ENCODE assay signal across 8 cellular contexts in the genomic region with DNA sequence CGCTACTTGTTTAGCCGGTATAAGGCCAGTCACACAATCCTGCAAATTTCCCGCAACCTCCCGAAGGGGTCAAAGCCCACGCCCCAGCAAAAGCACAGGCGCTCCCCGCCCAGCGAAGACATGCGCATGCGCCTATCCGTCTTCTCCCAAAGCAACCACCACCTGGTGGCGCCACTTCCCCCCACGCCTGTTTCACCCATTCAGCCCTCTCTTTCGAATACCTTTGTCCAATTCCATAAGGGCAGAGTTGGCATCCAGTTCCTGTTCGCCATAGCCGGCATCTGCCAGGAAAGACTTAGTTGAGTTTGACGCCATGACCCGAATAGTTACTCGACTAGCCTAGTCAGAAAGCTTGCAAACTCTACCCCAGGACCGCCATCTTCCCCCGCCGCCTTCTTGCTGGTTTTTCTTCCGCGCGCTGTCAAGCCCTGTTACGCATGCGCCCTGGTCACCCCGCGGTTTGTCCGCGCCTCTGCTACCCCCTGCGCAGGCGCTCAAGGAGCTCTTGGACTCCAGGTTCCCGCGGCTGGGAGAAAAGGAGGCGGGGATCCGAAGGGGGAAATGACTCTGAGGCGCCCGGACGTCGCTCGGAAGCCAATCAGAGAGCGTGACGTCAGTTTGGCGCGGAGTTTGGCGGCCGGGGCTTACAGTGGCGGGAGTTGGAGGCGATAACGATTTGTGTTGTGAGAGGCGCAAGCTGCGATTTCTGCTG. TPM values are rescaled to one million over a fixed set of nuclear protein-coding genes. Genes with fewer than 3 reads are reported as not detected.
A peak's percentile ranks its signal among the peaks of the same experiment; 100 is the strongest.
DNase-seq lines count a peak whose midpoint lies in the region; ATAC-seq, FAIRE-seq and TF ChIP-seq lines count a peak whose summit lies in the region.

A gene with protein sequence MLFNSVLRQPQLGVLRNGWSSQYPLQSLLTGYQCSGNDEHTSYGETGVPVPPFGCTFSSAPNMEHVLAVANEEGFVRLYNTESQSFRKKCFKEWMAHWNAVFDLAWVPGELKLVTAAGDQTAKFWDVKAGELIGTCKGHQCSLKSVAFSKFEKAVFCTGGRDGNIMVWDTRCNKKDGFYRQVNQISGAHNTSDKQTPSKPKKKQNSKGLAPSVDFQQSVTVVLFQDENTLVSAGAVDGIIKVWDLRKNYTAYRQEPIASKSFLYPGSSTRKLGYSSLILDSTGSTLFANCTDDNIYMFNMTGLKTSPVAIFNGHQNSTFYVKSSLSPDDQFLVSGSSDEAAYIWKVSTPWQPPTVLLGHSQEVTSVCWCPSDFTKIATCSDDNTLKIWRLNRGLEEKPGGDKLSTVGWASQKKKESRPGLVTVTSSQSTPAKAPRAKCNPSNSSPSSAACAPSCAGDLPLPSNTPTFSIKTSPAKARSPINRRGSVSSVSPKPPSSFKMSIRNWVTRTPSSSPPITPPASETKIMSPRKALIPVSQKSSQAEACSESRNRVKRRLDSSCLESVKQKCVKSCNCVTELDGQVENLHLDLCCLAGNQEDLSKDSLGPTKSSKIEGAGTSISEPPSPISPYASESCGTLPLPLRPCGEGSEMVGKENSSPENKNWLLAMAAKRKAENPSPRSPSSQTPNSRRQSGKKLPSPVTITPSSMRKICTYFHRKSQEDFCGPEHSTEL (plus strand): TSS at position 626 of the 712 bp plus-strand sequence. CDS start 143 bp downstream, outside the sequence.
A gene with protein sequence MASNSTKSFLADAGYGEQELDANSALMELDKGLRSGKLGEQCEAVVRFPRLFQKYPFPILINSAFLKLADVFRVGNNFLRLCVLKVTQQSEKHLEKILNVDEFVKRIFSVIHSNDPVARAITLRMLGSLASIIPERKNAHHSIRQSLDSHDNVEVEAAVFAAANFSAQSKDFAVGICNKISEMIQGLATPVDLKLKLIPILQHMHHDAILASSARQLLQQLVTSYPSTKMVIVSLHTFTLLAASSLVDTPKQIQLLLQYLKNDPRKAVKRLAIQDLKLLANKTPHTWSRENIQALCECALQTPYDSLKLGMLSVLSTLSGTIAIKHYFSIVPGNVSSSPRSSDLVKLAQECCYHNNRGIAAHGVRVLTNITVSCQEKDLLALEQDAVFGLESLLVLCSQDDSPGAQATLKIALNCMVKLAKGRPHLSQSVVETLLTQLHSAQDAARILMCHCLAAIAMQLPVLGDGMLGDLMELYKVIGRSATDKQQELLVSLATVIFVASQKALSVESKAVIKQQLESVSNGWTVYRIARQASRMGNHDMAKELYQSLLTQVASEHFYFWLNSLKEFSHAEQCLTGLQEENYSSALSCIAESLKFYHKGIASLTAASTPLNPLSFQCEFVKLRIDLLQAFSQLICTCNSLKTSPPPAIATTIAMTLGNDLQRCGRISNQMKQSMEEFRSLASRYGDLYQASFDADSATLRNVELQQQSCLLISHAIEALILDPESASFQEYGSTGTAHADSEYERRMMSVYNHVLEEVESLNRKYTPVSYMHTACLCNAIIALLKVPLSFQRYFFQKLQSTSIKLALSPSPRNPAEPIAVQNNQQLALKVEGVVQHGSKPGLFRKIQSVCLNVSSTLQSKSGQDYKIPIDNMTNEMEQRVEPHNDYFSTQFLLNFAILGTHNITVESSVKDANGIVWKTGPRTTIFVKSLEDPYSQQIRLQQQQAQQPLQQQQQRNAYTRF (minus strand): TSS at position 435 of the 712 bp plus-strand sequence. CDS start 120 bp downstream, at position 315.

- H3K23ac ChIP-seq in neuronal stem cell (ENCODE audit: low read depth, low read length, poor library complexity), result peak within 1 kb of the TSS; percentile 46

- peaks cover 40% of the 10 kb centered on the region for H3K36me3 ChIP-seq in SK-N-MC (ENCODE audit: insufficient read depth, low read length)
- H3K36me3 ChIP-seq in neuronal stem cell (replicated peaks in 1 of 2; ENCODE audit: control insufficient read depth in 2 of 2, insufficient read depth in 2 of 2, low read length in 2 of 2), result peaks cover 2 to 52% of the 10 kb centered on the region in 2 donors

- H3K9me3 ChIP-seq in SK-N-MC (ENCODE audit: low read depth, low read length) (no peaks in the 10 kb centered on the region), neuronal stem cell (replicated peaks in 1 of 2; ENCODE audit: control insufficient read depth in 2 of 2, insufficient read depth in 1 of 2, low read depth in 1 of 2, low read length in 2 of 2) (peaks cover 0 to 12% of the 10 kb centered on the region in 2 donors)

- H2BK12ac ChIP-seq in neuronal stem cell (ENCODE audit: low read length), result no peak within 1 kb of the TSS

- H3K4me3 ChIP-seq in NB4 (ENCODE audit: low read depth, low read length) (peak within 1 kb of the TSS; percentile 98), SK-N-MC (peak within 1 kb of the TSS; percentile 78), neuronal stem cell (ENCODE audit: low read length in 2 of 2) (peak within 1 kb of the TSS; percentile 61 to 94)

- POLR2A ChIA-PET in GM10248 (lab: Yijun Ruan, JAX), result interaction anchor here (1.0 to 1.8 kb wide), 3 partner anchors 220 to 573 kb away, joined by 5 to 7 read pairs (median 6); a partner anchor contains a TSS

- H4K91ac ChIP-seq in neuronal stem cell (ENCODE audit: low read depth, low read length, poor library complexity), result no peak within 1 kb of the TSS

- peak; percentile 83 for TF ChIP-seq POLR2A in NB4 (IDR thresholded peaks at IDR 0.05; ENCODE audit: extremely low read depth, insufficient read length)

- H2BK120ac ChIP-seq in neuronal stem cell (ENCODE audit: low read depth, low read length), result no peak within 1 kb of the TSS

- H2AK5ac ChIP-seq in neuronal stem cell (ENCODE audit: low read depth, low read length), result no peak within 1 kb of the TSS

- peak within 1 kb of the TSS; percentile 96 for H3K27ac Mint-ChIP-seq in activated naive CD4-positive, alpha-beta T cell treated with anti-CD3 and anti-CD28 coated beads, Interleukin-2, amount 10 ng/mL, durations not matched to agents 7 days and 5 days

- H3K79me1 ChIP-seq in neuronal stem cell (ENCODE audit: low read depth, low read length), result no peaks in the 10 kb centered on the region

- H2BK15ac ChIP-seq in neuronal stem cell (ENCODE audit: low read length), result no peak within 1 kb of the TSS

- H3K4me2 ChIP-seq in neuronal stem cell (ENCODE audit: insufficient read depth, low read length, poor library complexity, severe bottlenecking), result peak within 1 kb of the TSS; percentile 62

- no peak within 1 kb of the TSS for H4K8ac ChIP-seq in neuronal stem cell (ENCODE audit: low read depth, low read length)

- peak within 1 kb of the TSS; percentile 89 for H2AFZ ChIP-seq in neuronal stem cell (ENCODE audit: low read length)

- H3K9ac ChIP-seq in SK-N-MC (ENCODE audit: insufficient read length), result peak within 1 kb of the TSS; percentile 98
- peak within 1 kb of the TSS; percentile 79 for H3K9ac ChIP-seq in neuronal stem cell (ENCODE audit: low read depth, low read length, poor library complexity)

- H3K27ac ChIP-seq in SK-N-MC, result peak within 1 kb of the TSS; percentile 94
- H3K27ac ChIP-seq in neuronal stem cell (replicated peaks; ENCODE audit: low read length), result peak within 1 kb of the TSS; percentile 65
- peak within 1 kb of the TSS; percentile 91 for H3K27ac ChIP-seq in substantia nigra (ENCODE audit: low read depth, low read length, poor library complexity, severe bottlenecking)

- peaks cover 29% of the 10 kb centered on the region for H3K36me3 Mint-ChIP-seq in activated naive CD4-positive, alpha-beta T cell treated with anti-CD3 and anti-CD28 coated beads, Interleukin-2, amount 10 ng/mL, durations not matched to agents 7 days and 5 days

- H3K4me3 Mint-ChIP-seq in activated naive CD4-positive, alpha-beta T cell treated with anti-CD3 and anti-CD28 coated beads, Interleukin-2, amount 10 ng/mL, durations not matched to agents 7 days and 5 days, result peak within 1 kb of the TSS; percentile 93

- no peak within 1 kb of the TSS for H3K4ac ChIP-seq in neuronal stem cell (ENCODE audit: low read length)

- peak; percentile 96 for FAIRE-seq in frontal cortex (lab: Jason Lieb, UNC)

- peak; percentile 98 for DNase-seq in GM10248 (ENCODE audit: extremely low spot score)
- DNase-seq in NB4 (ENCODE audit: low read depth), result peak; percentile 98
- peak; percentile 96 for DNase-seq in SK-N-MC (ENCODE audit: low read depth, low spot score)
- DNase-seq in activated naive CD4-positive, alpha-beta T cell treated with anti-CD3 and anti-CD28 coated beads, Interleukin-2, amount 10 ng/mL, durations not matched to agents 7 days and 5 days, result peak; percentile 99
- peak; percentile 90 to 96 for DNase-seq in frontal cortex (ENCODE audit: low spot score in 2 of 2)
- DNase-seq in neuronal stem cell (ENCODE audit: low spot score), result peak; percentile 99
- DNase-seq in substantia nigra (lab: John Stamatoyannopoulos, UW), result peak; percentile 84 to 100 (median 97)

- no peaks in the 10 kb centered on the region for H3K9me3 Mint-ChIP-seq in activated naive CD4-positive, alpha-beta T cell treated with anti-CD3 and anti-CD28 coated beads, Interleukin-2, amount 10 ng/mL, durations not matched to agents 7 days and 5 days

- CTCF ChIA-PET in GM10248 (lab: Yijun Ruan, JAX), result interaction anchor here (0.6 to 6.5 kb wide), 92 partner anchors 12 to 979 kb away, joined by 3 to 133 read pairs (median 5); a partner anchor contains a TSS
- CTCF ChIA-PET in activated naive CD4-positive, alpha-beta T cell treated with anti-CD3 and anti-CD28 coated beads, Interleukin-2, amount 10 ng/mL, durations not matched to agents 7 days and 5 days (lab: Charles Lee), result interaction anchor here (0.6 to 4.7 kb wide), 33 partner anchors 9 to 774 kb away, joined by 3 to 46 read pairs (median 4); a partner anchor contains a TSS

- ATAC-seq in HG02571 (IDR thresholded peaks at IDR 0.05; ENCODE audit: unreplicated experiment), result peak; percentile 81

- H2BK5ac ChIP-seq in neuronal stem cell (ENCODE audit: low read length), result no peak within 1 kb of the TSS

- H3K14ac ChIP-seq in neuronal stem cell (ENCODE audit: low read length), result no peak within 1 kb of the TSS

- no peaks in the 10 kb centered on the region for H3K27me3 ChIP-seq in neuronal stem cell (ENCODE audit: control insufficient read depth in 3 of 3, insufficient read depth in 3 of 3, low read depth in 1 of 3, low read length in 3 of 3)

- peaks cover 6 to 10% of the 10 kb centered on the region in 2 donors for H3K4me1 ChIP-seq in neuronal stem cell (ENCODE audit: control insufficient read depth in 2 of 2, insufficient read depth in 1 of 2, low read depth in 1 of 2, low read length in 2 of 2)

- H3K4me1 Mint-ChIP-seq in activated naive CD4-positive, alpha-beta T cell treated with anti-CD3 and anti-CD28 coated beads, Interleukin-2, amount 10 ng/mL, durations not matched to agents 7 days and 5 days, result peaks cover 72% of the 10 kb centered on the region

- no CpG with 5 or more reads among the region's 53 CpGs for WGBS in neuronal stem cell (ENCODE audit: extremely low coverage in 2 of 2, insufficient read length in 2 of 2, insufficient replicate concordance in 1 of 2), 2 donors

- TF ChIP-seq CTCF in GM10248 (IDR thresholded peaks at IDR 0.05; ENCODE audit: control extremely low read depth, extremely low read depth, low read depth, missing control alignments) (peak; percentile 80), NB4 (IDR thresholded peaks at IDR 0.05; ENCODE audit: low read depth, low read length) (peak; percentile 23)

- no peaks in the 10 kb centered on the region for H3K27me3 Mint-ChIP-seq in activated naive CD4-positive, alpha-beta T cell treated with anti-CD3 and anti-CD28 coated beads, Interleukin-2, amount 10 ng/mL, durations not matched to agents 7 days and 5 days

- H3K18ac ChIP-seq in neuronal stem cell (ENCODE audit: low read length), result peak within 1 kb of the TSS; percentile 84

RNA-seq across cellular contexts. Expression of the first gene that starts in this region (rescaled TPM):
- 2.9 TPM for total RNA-seq in frontal cortex
- polyA plus RNA-seq in neuronal stem cell (2013, experiment 1 of 2), result 33.3 TPM
- 30.1 TPM for polyA plus RNA-seq in neuronal stem cell (2013, experiment 2 of 2)

RNA-seq across cellular contexts. Expression of the second gene that starts in this region (rescaled TPM):
- 39.9 TPM for total RNA-seq in frontal cortex
- polyA plus RNA-seq in neuronal stem cell (2013, experiment 1 of 2), result 11.6 TPM
- polyA plus RNA-seq in neuronal stem cell (2013, experiment 2 of 2), result 12.0 TPM

Comparison
In these comparisons a context has a peak if more than half of its experiments do, and no peak if none do; other contexts are left out.
1. Peak in every context shown above with its lines: DNase-seq, ATAC-seq, H3K4me3 ChIP-seq and H3K27ac ChIP-seq.